Comparison of ENCODE assay signal across 8 cellular contexts in genomic region chr10:50621981-50622496, GRCh38. TPM values are rescaled to one million over a fixed set of nuclear protein-coding genes. Genes with fewer than 3 reads are reported as not detected.
DNase-seq lines count a peak whose midpoint lies in the region; ATAC-seq, FAIRE-seq and TF ChIP-seq lines count a peak whose summit lies in the region.

No MANE protein-coding gene starts in this region.

- CTCF ChIA-PET in A673 (lab: Charles Lee) = interaction anchor here (0.6 to 0.9 kb wide), 2 partner anchors 37 to 255 kb away, joined by 3 read pairs; no protein-coding TSS in a partner anchor

- peaks cover 19% of the 10 kb centered on the region for H3K36me3 Mint-ChIP-seq in dendritic cell treated with granulocyte-macrophage colony-stimulating factor and Interleukin-4, amounts not matched to agents 40 ng/mL and 50 ng/mL, for 4 days (ENCODE audit: low read depth)

- H3K27me3 ChIP-seq in A673 (replicated peaks; ENCODE audit: insufficient read depth, low read depth, low read length, poor library complexity) = no peaks in the 10 kb centered on the region
- H3K27me3 ChIP-seq in liver (ENCODE audit: control insufficient read depth in 4 of 4, insufficient read depth in 4 of 4, low read length in 3 of 4) = no peaks in the 10 kb centered on the region

- no peak for TF ChIP-seq CTCF in A673 (conservative IDR thresholded peaks at IDR 0.05; ENCODE audit: low read depth, low read length)
- no peak for TF ChIP-seq CTCF in liver (IDR thresholded peaks at IDR 0.05; ENCODE audit: low read depth, low read length, missing input control)

- ATAC-seq in HG03039 (IDR thresholded peaks at IDR 0.05; ENCODE audit: unreplicated experiment) = peak; percentile 10

- no peaks in the 10 kb centered on the region for H3K27me3 Mint-ChIP-seq in dendritic cell treated with granulocyte-macrophage colony-stimulating factor and Interleukin-4, amounts not matched to agents 40 ng/mL and 50 ng/mL, for 4 days

- H3K9me3 ChIP-seq in A673 (ENCODE audit: low read depth, low read length, poor library complexity, severe bottlenecking) (no peaks in the 10 kb centered on the region), liver (ENCODE audit: control insufficient read depth in 4 of 4, low read length in 3 of 4) (no peaks in the 10 kb centered on the region)

- POLR2A ChIA-PET in A673 (lab: Charles Lee; ENCODE audit: low non-redundant PET) = no interaction called here

- H3K9me3 Mint-ChIP-seq in dendritic cell treated with granulocyte-macrophage colony-stimulating factor and Interleukin-4, amounts not matched to agents 40 ng/mL and 50 ng/mL, for 4 days = no peaks in the 10 kb centered on the region

- under 1% methylated on average over 17 of the region's 17 CpGs for WGBS in liver

- H3K4me1 ChIP-seq in A673 (ENCODE audit: insufficient read depth, low read length, poor library complexity, severe bottlenecking) = peaks cover 20% of the 10 kb centered on the region
- H3K4me1 ChIP-seq in liver (ENCODE audit: control insufficient read depth in 4 of 4, insufficient read depth in 4 of 4, low read length in 3 of 4) = peaks cover 0 to 45% (median 23%) of the 10 kb centered on the region in 4 donors

- H3K4me3 Mint-ChIP-seq in dendritic cell treated with granulocyte-macrophage colony-stimulating factor and Interleukin-4, amounts not matched to agents 40 ng/mL and 50 ng/mL, for 4 days = peak overlapping the region; percentile 75

- H3K9ac ChIP-seq in liver (ENCODE audit: low read depth in 1 of 2, low read length in 2 of 2) = peak overlapping the region; percentile 93 to 99

- H3K27ac ChIP-seq in A673 (ENCODE audit: low read depth, low read length, poor library complexity, severe bottlenecking) = no peak overlapping the region
- peak overlapping the region; percentile 100 for H3K27ac ChIP-seq in liver (ENCODE audit: low read depth in 1 of 2, low read length in 2 of 2)

- H3K4me3 ChIP-seq in A673 (ENCODE audit: low read depth, low read length, poor library complexity, severe bottlenecking) (peak overlapping the region; percentile 67), liver (ENCODE audit: low read depth in 1 of 3, low read length in 3 of 3) (peak overlapping the region; percentile 93 to 96 (median 93))

- no TSS peak for BruUV-seq in A673 (replicated peaks; lab: Mats Ljungman, UMichigan)

- peak overlapping the region; percentile 97 for H3K27ac Mint-ChIP-seq in dendritic cell treated with granulocyte-macrophage colony-stimulating factor and Interleukin-4, amounts not matched to agents 40 ng/mL and 50 ng/mL, for 4 days

- peak; percentile 62 to 76 for TF ChIP-seq RAD21 in liver (IDR thresholded peaks at IDR 0.05)

- intact Hi-C loops in A673 (cut with micrococcal nuclease; ENCODE audit: unreplicated experiment) = loop anchor here (5.0 kb wide), 1 partner anchor 205 kb away; no protein-coding TSS in a partner anchor
- intact Hi-C loops in dendritic cell treated with granulocyte-macrophage colony-stimulating factor and Interleukin-4, amounts not matched to agents 40 ng/mL and 50 ng/mL, for 4 days (cut with micrococcal nuclease) = loop anchor here (2.0 to 10.0 kb wide), 2 partner anchors 203 to 297 kb away; no protein-coding TSS in a partner anchor

- H3K4me1 Mint-ChIP-seq in dendritic cell treated with granulocyte-macrophage colony-stimulating factor and Interleukin-4, amounts not matched to agents 40 ng/mL and 50 ng/mL, for 4 days (ENCODE audit: low read depth) = peaks cover 22% of the 10 kb centered on the region

- peak; percentile 88 for FAIRE-seq in GM18507 (lab: Jason Lieb, UNC)

- DNase-seq in A673 (ENCODE audit: low spot score) (peak; percentile 62), GM18507 (ENCODE audit: extremely low spot score, insufficient read length, low read depth) (no peak), NCI-H2227 (lab: John Stamatoyannopoulos, UW; ENCODE audit: unreplicated experiment) (peak; percentile 55)
- peak; percentile 56 for DNase-seq in activated CD4-positive, alpha-beta T cell treated with anti-CD3 and anti-CD28 coated beads, Interleukin-2, amount 50 U/mL, for 1 hour
- DNase-seq in stimulated activated CD4-positive, alpha-beta T cell treated with anti-CD3 and anti-CD28 coated beads, Interleukin-4, amount 100 ng/mL, for 24 hours = peak; percentile 60

- H3K36me3 ChIP-seq in A673 (ENCODE audit: insufficient read depth, low read length, poor library complexity, severe bottlenecking) (no peaks in the 10 kb centered on the region), liver (ENCODE audit: control insufficient read depth in 4 of 4, insufficient read depth in 3 of 4, low read depth in 1 of 4, low read length in 3 of 4) (no peaks in the 10 kb centered on the region)

TF ChIP-seq in liver, 16 proteins besides CTCF, POLR2A, EP300 and RAD21:
- TF ChIP-seq HNF4G (IDR thresholded peaks at IDR 0.05) (no peak), HNF4A (conservative IDR thresholded peaks at IDR 0.05) (peak; percentile 41 to 58), YY1 (IDR thresholded peaks at IDR 0.05) (peak; percentile 74), GABPA (IDR thresholded peaks at IDR 0.05 in 1 of 2, conservative IDR thresholded peaks at IDR 0.05 in 1 of 2) (no peak), FOXA1 (IDR thresholded peaks at IDR 0.05) (no peak), SP1 (IDR thresholded peaks at IDR 0.05) (peak; percentile 64), FOXA2 (IDR thresholded peaks at IDR 0.05) (no peak), MAX (IDR thresholded peaks at IDR 0.05) (peak; percentile 47), EGR1 (IDR thresholded peaks at IDR 0.05; ENCODE audit: low read depth in 2 of 2) (no peak), REST (IDR thresholded peaks at IDR 0.05) (no peak), RXRA (IDR thresholded peaks at IDR 0.05) (peak; percentile 77 to 86), JUND (IDR thresholded peaks at IDR 0.05) (peak; percentile 83 to 85), ZBTB33 (IDR thresholded peaks at IDR 0.05) (no peak), TAF1 (conservative IDR thresholded peaks at IDR 0.05) (peak; percentile 72), ATF3 (IDR thresholded peaks at IDR 0.05) (peak; percentile 53), NR2F2 (IDR thresholded peaks at IDR 0.05) (peak; percentile 20)

RNA-seq across cellular contexts. Expression of gene SGMS1, which starts 1.7 kb away (rescaled TPM):
- total RNA-seq in A673 (2021) (13.0 and 13.2 TPM in 2 replicates), liver (10 to 100 TPM; 31.9 to 98.2 TPM)
- polyA plus RNA-seq in liver = 10 to 100 TPM in 1 of 2 donors, 1 to 10 TPM in 1; 6.8 to 10.4 TPM
